5 cellular contexts compared by ENCODE assay signal in the genomic region with DNA sequence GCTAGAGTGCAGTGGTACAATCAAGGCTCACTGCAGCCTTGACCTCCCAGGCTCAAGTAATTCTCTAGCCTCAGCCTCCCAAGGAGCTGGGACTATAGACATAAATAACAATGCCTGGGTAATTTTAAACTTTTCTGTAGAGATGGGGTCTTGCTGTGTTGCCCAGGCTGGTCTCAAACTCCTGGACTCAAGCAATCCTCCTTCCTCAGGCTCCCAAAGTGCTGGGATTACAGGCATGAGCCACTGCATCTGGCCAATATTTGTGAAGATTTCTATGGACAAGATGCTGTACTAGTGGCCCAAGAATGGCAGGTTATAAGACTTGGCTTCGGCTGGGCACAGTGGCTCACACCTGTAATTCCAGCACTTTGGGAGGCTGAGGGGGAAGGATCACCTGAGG. TPM values are rescaled to one million over a fixed set of nuclear protein-coding genes. Genes with fewer than 3 reads are reported as not detected.
DNase-seq lines count a peak whose midpoint lies in the region; ATAC-seq, FAIRE-seq and TF ChIP-seq lines count a peak whose summit lies in the region.
"Not testable (repeated sequence)": the region's sequence is repeated elsewhere in the genome, so short reads cannot be mapped to it uniquely, and the experiment has no call there.

No MANE protein-coding gene starts in this region.

- POLR2A ChIA-PET in A549 (lab: Yijun Ruan, JAX); HEK293 (lab: Yijun Ruan, JAX): not testable (repeated sequence)
- POLR2A ChIA-PET in WTC11 (lab: Charles Lee) (interaction anchor here (0.7 kb wide), 1 partner anchor 18 kb away, joined by 3 read pairs; a partner anchor contains a TSS), K562 (lab: Yijun Ruan, JAX) (interaction anchor here (0.5 kb wide), 1 partner anchor 25 kb away, joined by 3 read pairs; no protein-coding TSS in a partner anchor)

- not testable (repeated sequence) for H4K20me1 ChIP-seq in K562 (replicated peaks; ENCODE audit: control insufficient read depth, insufficient read depth, low read length)

- not testable (repeated sequence) for H3K4me3 ChIP-seq in A549; HEK293 (ENCODE audit: low read depth, low read length); K562

- H3K79me2 ChIP-seq in K562 (ENCODE audit: control insufficient read depth, insufficient read depth, low read length): not testable (repeated sequence)

- H3K9me3 Mint-ChIP-seq in WTC11: not testable (repeated sequence)

- not testable (repeated sequence) for H3K4me3 Mint-ChIP-seq in WTC11

- H3K9me3 ChIP-seq in A549; HEK293 (ENCODE audit: control insufficient read depth, insufficient read depth, low read depth, low read length); K562 (replicated peaks; ENCODE audit: control insufficient read depth, insufficient read depth, low read depth, low read length): not testable (repeated sequence)

- not testable (repeated sequence) for H3K36me3 Mint-ChIP-seq in WTC11

- not testable (repeated sequence) for H3K4me2 ChIP-seq in A549; K562 (ENCODE audit: insufficient read depth, low read length)

- H3K9ac ChIP-seq in K562 (ENCODE audit: insufficient read depth in 1 of 2, low read depth in 2 of 2, low read length in 2 of 2): not testable (repeated sequence)

- TF ChIP-seq RAD21 in A549 (conservative IDR thresholded peaks at IDR 0.05 in 1 of 2, IDR thresholded peaks at IDR 0.05 in 1 of 2); K562 (CRISPR knock-in tag; conservative IDR thresholded peaks at IDR 0.05 in 1 of 2, IDR thresholded peaks at IDR 0.05 in 1 of 2): not testable (repeated sequence)

- FAIRE-seq in A549 (lab: Jason Lieb, UNC); K562 (lab: Jason Lieb, UNC): not testable (repeated sequence)

- not testable (repeated sequence) for TF ChIP-seq EP300 in A549 (IDR thresholded peaks at IDR 0.05); K562 (IDR thresholded peaks at IDR 0.05; ENCODE audit: low read length)

- TF ChIP-seq CTCF in A549 (IDR thresholded peaks at IDR 0.05); HEK293 (tag by site-specific recombination; IDR thresholded peaks at IDR 0.05); WTC11 (IDR thresholded peaks at IDR 0.05); K562 (IDR thresholded peaks at IDR 0.05 in 2 of 3, conservative IDR thresholded peaks at IDR 0.05 in 1 of 3; ENCODE audit: insufficient read depth in 2 of 3, low read depth in 1 of 3, low read length in 3 of 3): not testable (repeated sequence)

- peaks cover 45% of the 10 kb centered on the region for H3K4me1 ChIP-seq in A549
- H3K4me1 ChIP-seq in HEK293 (ENCODE audit: control insufficient read depth, insufficient read depth, low read length): not testable (repeated sequence)
- H3K4me1 ChIP-seq in K562 (replicated peaks in 1 of 2; ENCODE audit: control insufficient read depth in 2 of 2, insufficient read depth in 2 of 2, low read length in 2 of 2): peaks cover 8 to 16% of the 10 kb centered on the region in 2 experiments; a peak in 3 of 5 replicates

- not testable (repeated sequence) for H3K36me3 ChIP-seq in HEK293 (ENCODE audit: control insufficient read depth in 2 of 2, insufficient read depth in 1 of 2, low read length in 2 of 2); K562 (ENCODE audit: control insufficient read depth, insufficient read depth, low read length)

- not testable (repeated sequence) for TF ChIP-seq POLR2A in A549 (IDR thresholded peaks at IDR 0.05; ENCODE audit: low read length); K562 (conservative IDR thresholded peaks at IDR 0.05)

- intact Hi-C loops in K562 (cut with micrococcal nuclease): not testable (repeated sequence)

- in situ Hi-C loops in K562 (cut with MboI): not testable (repeated sequence)

- CTCF ChIA-PET in A549 (lab: Yijun Ruan, JAX) (interaction anchor here (1.6 to 1.9 kb wide), 2 partner anchors 17 to 199 kb away, joined by 5 to 7 read pairs; a partner anchor contains a TSS), HEK293 (lab: Yijun Ruan, JAX) (interaction anchor here (0.8 kb wide), 1 partner anchor 9 kb away, joined by 3 read pairs; no protein-coding TSS in a partner anchor)
- CTCF ChIA-PET in WTC11 (lab: Charles Lee); K562 (lab: Yijun Ruan, JAX; ENCODE audit: low intra/inter-chr PET ratio): not testable (repeated sequence)

- peak overlapping the region; percentile 61 to 83; a peak in 4 of 6 replicates for H3K27ac ChIP-seq in A549
- H3K27ac ChIP-seq in HEK293 (ENCODE audit: extremely low read depth, low read depth, low read length); K562 (ENCODE audit: extremely low read depth, low read depth, low read length): not testable (repeated sequence)

- not testable (repeated sequence) for H3K27ac Mint-ChIP-seq in WTC11

- WGBS in A549 (ENCODE audit: missing lambda C conversion rate): 100% methylated on average over 1 of the region's 1 CpG
- 42% methylated on average over 1 of the region's 1 CpG for WGBS in K562 (ENCODE audit: insufficient coverage, low coverage, missing lambda C conversion rate)

- H2AFZ ChIP-seq in K562 (ENCODE audit: low read depth, low read length): not testable (repeated sequence)

- DNase-seq in A549 (ENCODE audit: low read depth in 1 of 2, low spot score in 1 of 2); WTC11 (ENCODE audit: low spot score); K562 (ENCODE audit: extremely low read depth in 1 of 4, low spot score in 3 of 4): not testable (repeated sequence)
- DNase-seq in dedifferentiated amniotic fluid mesenchymal stem cell (ENCODE audit: extremely low spot score): peak; percentile 6

- H3K27me3 Mint-ChIP-seq in WTC11 (ENCODE audit: low read depth): not testable (repeated sequence)

- not testable (repeated sequence) for ATAC-seq in A549, WTC11, K562

- H3K27me3 ChIP-seq in K562 (ENCODE audit: control insufficient read depth in 2 of 2, insufficient read depth in 2 of 2, low read length in 2 of 2): not testable (repeated sequence)

- not testable (repeated sequence) for H3K9me1 ChIP-seq in K562 (ENCODE audit: control insufficient read depth, insufficient read depth, low read length)

- peaks cover 18% of the 10 kb centered on the region for H3K4me1 Mint-ChIP-seq in WTC11

- BruUV-seq in K562 (replicated peaks; lab: Mats Ljungman, UMichigan): not testable (repeated sequence)

TF ChIP-seq in HEK293, 187 proteins besides CTCF, POLR2A, EP300 and RAD21:
- TF ChIP-seq ZNF121 (tag by site-specific recombination; IDR thresholded peaks at IDR 0.05): peak; percentile 86

TF ChIP-seq in WTC11, 78 proteins besides CTCF, POLR2A, EP300 and RAD21:
- TF ChIP-seq ZNF121 (CRISPR knock-in tag; IDR thresholded peaks at IDR 0.05): peak; percentile 77; the same call in 1 of the 2 replicates

TF ChIP-seq in K562, 482 proteins besides CTCF, POLR2A, EP300 and RAD21:
- TF ChIP-seq ZNF121 (CRISPR knock-in tag; conservative IDR thresholded peaks at IDR 0.05): peak; percentile 58; the same call in 1 of the 2 replicates
TF ChIP-seq in K562: peak in this region for 1; not testable (repeated sequence) for 481.

RNA-seq across cellular contexts. Expression of a gene that starts 18.4 kb away (rescaled TPM):
- polyA plus RNA-seq in A549 (2011; rRNA removed) (24.9 and 32.2 TPM in 2 replicates), A549 (2017; fragmentation: RNase III; extraction: RNeasy Plus Mini Kit Qiagen cat#74134 plus additional on column Dnase treatment) (33.4 to 44.3 TPM (median 41.7 TPM) in 3 replicates), K562 (2011; rRNA removed) (1.9 and 4.6 TPM in 2 replicates), K562 (2014; fragmentation: Illumina TruSeq; extraction: Trizol) (4.8 and 5.6 TPM in 2 replicates), K562 (2014; fragmentation: Nextera tagmentation; extraction: Ambion mirVana) (1 to 10 TPM; 1.0 to 1.6 TPM), K562 (2014; rRNA removed) (3.7 TPM in 2 replicates)
- 9.8 and 16.2 TPM in 2 replicates for polyA plus RNA-seq in A549 (2012; cell fraction: cytosol; rRNA removed)
- polyA plus RNA-seq in A549 (2012; cell fraction: nucleus; rRNA removed): 17.8 and 26.0 TPM in 2 replicates
- polyA minus RNA-seq in A549 (2011; rRNA and poly(A)+ RNA removed): 36.3 and 39.2 TPM in 2 replicates
- total RNA-seq in WTC11 (2021) (34.4 to 40.6 TPM (median 36.6 TPM) in 3 replicates), K562 (2014; rRNA removed) (4.1 and 5.2 TPM in 2 replicates), K562 (2014; rRNA removed; fragmentation: Illumina TruSeq; extraction: Trizol) (6.4 and 6.6 TPM in 2 replicates), K562 (2015; rRNA removed; fragmentation: Illumina TruSeq; extraction: Trizol) (5.1 and 5.2 TPM in 2 replicates), K562 (2021) (6.6 TPM in 2 replicates)
- 9.1 and 15.2 TPM in 2 replicates for total RNA-seq in K562 (2011; cell fraction: chromatin; rRNA removed; ENCODE audit: low replicate concordance)
- 7.2 and 7.5 TPM in 2 replicates for total RNA-seq in K562 (2011; cell fraction: nucleolus; rRNA removed)
- 8.7 and 12.7 TPM in 2 replicates for total RNA-seq in K562 (2011; cell fraction: nucleoplasm; rRNA removed)
- polyA plus RNA-seq in K562 (2011; cell fraction: cytosol; rRNA removed): 1.6 and 3.6 TPM in 2 replicates
- polyA plus RNA-seq in K562 (2011; cell fraction: nucleus; rRNA removed): 1.8 and 5.6 TPM in 2 replicates
- polyA plus RNA-seq in K562 (2012): 3.7 and 6.0 TPM in 2 replicates
- polyA minus RNA-seq in K562 (2011; rRNA and poly(A)+ RNA removed): 6.7 and 11.2 TPM in 2 replicates
- 5.9 and 9.2 TPM in 2 replicates for polyA minus RNA-seq in K562 (2011; cell fraction: cytosol; rRNA and poly(A)+ RNA removed)
- polyA minus RNA-seq in K562 (2011; cell fraction: nucleus; rRNA and poly(A)+ RNA removed): 6.6 and 7.4 TPM in 2 replicates
